ENCODE assay signal across 21 cellular contexts in genomic region chr4:20916106-20916505, GRCh38.
A peak's percentile ranks its signal among the peaks of the same experiment; 100 is the strongest.
DNase-seq lines count a peak whose midpoint lies in the region; ATAC-seq and TF ChIP-seq lines count a peak whose summit lies in the region.
"Had no signal": no experiment of that assay in that cellular context is flagged by ENCODE, and none has a peak within 500 bp of the region (broad histone marks: within the 10 kb centered on the region; RNA-seq: fewer than 3 reads in every experiment).

No MANE protein-coding gene starts in this region.

- peaks cover 16% of the 10 kb centered on the region for H3K4me1 Mint-ChIP-seq in activated CD4-positive, alpha-beta T cell treated with anti-CD3 and anti-CD28 coated beads for 36 hours
- H3K4me1 Mint-ChIP-seq in activated naive CD8-positive, alpha-beta T cell treated with anti-CD3 and anti-CD28 coated beads, Interleukin-2, amount 50 U/mL, for 24 hours, result peaks cover 27% of the 10 kb centered on the region
- H3K4me1 Mint-ChIP-seq: brain had no signal

- peak overlapping the region; percentile 11 for H3K27ac Mint-ChIP-seq in activated CD4-positive, alpha-beta T cell treated with anti-CD3 and anti-CD28 coated beads for 36 hours
- H3K27ac Mint-ChIP-seq in activated naive CD8-positive, alpha-beta T cell treated with anti-CD3 and anti-CD28 coated beads, Interleukin-2, amount 50 U/mL, for 24 hours, result no peak overlapping the region
- H3K27ac Mint-ChIP-seq: brain; dendritic cell treated with granulocyte-macrophage colony-stimulating factor and Interleukin-4, amounts not matched to agents 40 ng/mL and 50 ng/mL, for 4 days had no signal

- CTCF ChIA-PET in activated CD4-positive, alpha-beta T cell treated with anti-CD3 and anti-CD28 coated beads for 36 hours (lab: Charles Lee), result no interaction called here

- H3K36me3 ChIP-seq in lower lobe of right lung, result no peaks in the 10 kb centered on the region
- H3K36me3 ChIP-seq: gastroesophageal sphincter, SJSA1, thyroid gland had no signal

- H3K4me1 ChIP-seq in lower lobe of right lung, result no peaks in the 10 kb centered on the region
- H3K4me1 ChIP-seq: gastroesophageal sphincter, SJSA1, thyroid gland had no signal

- POLR2A ChIA-PET in activated CD4-positive, alpha-beta T cell treated with anti-CD3 and anti-CD28 coated beads for 36 hours (lab: Charles Lee), result no interaction called here

- DNase-seq in activated CD4-positive, alpha-beta T cell treated with anti-CD3 and anti-CD28 coated beads for 36 hours, result peak; percentile 12
- no peak for DNase-seq in activated CD4-positive, alpha-beta T cell treated with anti-CD3 and anti-CD28 coated beads for 48 hours
- DNase-seq in M059J (ENCODE audit: low read depth), result peak; percentile 73
- DNase-seq in activated naive CD8-positive, alpha-beta T cell treated with anti-CD3 and anti-CD28 coated beads, Interleukin-2, amount 50 U/mL, for 24 hours, result peak; percentile 4
- DNase-seq in non-pigmented ciliary epithelial cell (ENCODE audit: low read depth), result peak; percentile 11
- DNase-seq in lower lobe of right lung, result no peak
- DNase-seq in NOMO-1 treated with DMSO at 0.1 percent for 48 hours (lab: John Stamatoyannopoulos, UW; ENCODE audit: unreplicated experiment), result no peak
- DNase-seq: 8988T, KBM-7, left ventricle myocardium superior, NCI-H1092, NCI-H526 treated with DMSO at 0.1 percent for 48 hours, PC-3, posterior cingulate gyrus, thyroid gland had no signal

- intact Hi-C loops in activated CD4-positive, alpha-beta T cell treated with anti-CD3 and anti-CD28 coated beads for 36 hours (cut with DNase I, micrococcal nuclease), result no loop called here
- intact Hi-C loops in lower lobe of right lung (cut with DNase I), result no loop called here

- H3K9me3 ChIP-seq in lower lobe of right lung, result no peaks in the 10 kb centered on the region
- H3K9me3 ChIP-seq: gastroesophageal sphincter, SJSA1, thyroid gland had no signal

- no peaks in the 10 kb centered on the region for H3K27me3 Mint-ChIP-seq in activated CD4-positive, alpha-beta T cell treated with anti-CD3 and anti-CD28 coated beads for 36 hours
- no peaks in the 10 kb centered on the region for H3K27me3 Mint-ChIP-seq in activated naive CD8-positive, alpha-beta T cell treated with anti-CD3 and anti-CD28 coated beads, Interleukin-2, amount 50 U/mL, for 24 hours
- H3K27me3 Mint-ChIP-seq: brain; dendritic cell treated with granulocyte-macrophage colony-stimulating factor and Interleukin-4, amounts not matched to agents 40 ng/mL and 50 ng/mL, for 4 days had no signal

- ATAC-seq in activated CD4-positive, alpha-beta T cell treated with anti-CD3 and anti-CD28 coated beads for 36 hours, result no peak
- peak; percentile 20 for ATAC-seq in activated naive CD8-positive, alpha-beta T cell treated with anti-CD3 and anti-CD28 coated beads, Interleukin-2, amount 50 U/mL, for 24 hours
- ATAC-seq in lower lobe of right lung (no peak), GM19397 (IDR thresholded peaks at IDR 0.05; ENCODE audit: unreplicated experiment) (no peak)
- ATAC-seq: gastroesophageal sphincter, left ventricle myocardium superior, PC-3 had no signal

- no peaks in the 10 kb centered on the region for H3K27me3 ChIP-seq in lower lobe of right lung (ENCODE audit: low read depth)
- H3K27me3 ChIP-seq: gastroesophageal sphincter, SJSA1, thyroid gland had no signal

- H3K4me3 ChIP-seq in lower lobe of right lung, result no peak overlapping the region
- H3K4me3 ChIP-seq: gastroesophageal sphincter, SJSA1, smooth muscle cell, thyroid gland had no signal

- no peak overlapping the region for H3K4me3 Mint-ChIP-seq in activated CD4-positive, alpha-beta T cell treated with anti-CD3 and anti-CD28 coated beads for 36 hours
- peak overlapping the region; percentile 5 for H3K4me3 Mint-ChIP-seq in activated naive CD8-positive, alpha-beta T cell treated with anti-CD3 and anti-CD28 coated beads, Interleukin-2, amount 50 U/mL, for 24 hours
- H3K4me3 Mint-ChIP-seq: brain; dendritic cell treated with granulocyte-macrophage colony-stimulating factor and Interleukin-4, amounts not matched to agents 40 ng/mL and 50 ng/mL, for 4 days had no signal

- H3K27ac ChIP-seq in lower lobe of right lung, result no peak overlapping the region
- H3K27ac ChIP-seq: gastroesophageal sphincter, SJSA1, thyroid gland had no signal

- no peaks in the 10 kb centered on the region for H3K36me3 Mint-ChIP-seq in activated CD4-positive, alpha-beta T cell treated with anti-CD3 and anti-CD28 coated beads for 36 hours (ENCODE audit: low read depth)
- H3K36me3 Mint-ChIP-seq in activated naive CD8-positive, alpha-beta T cell treated with anti-CD3 and anti-CD28 coated beads, Interleukin-2, amount 50 U/mL, for 24 hours (ENCODE audit: low read depth), result no peaks in the 10 kb centered on the region
- H3K36me3 Mint-ChIP-seq: brain had no signal

- no peak for TF ChIP-seq CTCF in lower lobe of right lung (IDR thresholded peaks at IDR 0.05)

- H3K9me3 Mint-ChIP-seq in activated CD4-positive, alpha-beta T cell treated with anti-CD3 and anti-CD28 coated beads for 36 hours (ENCODE audit: low read depth), result peaks cover 6% of the 10 kb centered on the region
- H3K9me3 Mint-ChIP-seq in activated naive CD8-positive, alpha-beta T cell treated with anti-CD3 and anti-CD28 coated beads, Interleukin-2, amount 50 U/mL, for 24 hours, result peaks cover 3% of the 10 kb centered on the region
- H3K9me3 Mint-ChIP-seq: brain had no signal

Comparison
In these comparisons a context has a peak if more than half of its experiments do, and no peak if none do; other contexts are left out.
1. DNase-seq: peak in activated CD4-positive, alpha-beta T cell treated with anti-CD3 and anti-CD28 coated beads for 36 hours (single experiment), M059J (single experiment), activated naive CD8-positive, alpha-beta T cell treated with anti-CD3 and anti-CD28 coated beads, Interleukin-2, amount 50 U/mL, for 24 hours (single experiment) and non-pigmented ciliary epithelial cell (single experiment); none in activated CD4-positive, alpha-beta T cell treated with anti-CD3 and anti-CD28 coated beads for 48 hours (single experiment), lower lobe of right lung (single experiment) and NOMO-1 treated with DMSO at 0.1 percent for 48 hours (single experiment).